9 cellular contexts compared by ENCODE assay signal in genomic region chr5:15844871-15845270, GRCh38.
"Had no signal": no experiment of that assay in that cellular context is flagged by ENCODE, and none has a peak within 500 bp of the region (broad histone marks: within the 10 kb centered on the region; RNA-seq: fewer than 3 reads in every experiment).

No MANE protein-coding gene starts in this region.

- H3K4me3 Mint-ChIP-seq: GM23338, H9 had no signal

- DNase-seq: H9, HCEC 1CT, IMR-90, KG1 had no signal

- H3K27ac ChIP-seq: HL-60 had no signal

- FAIRE-seq: H1, H54, K562 had no signal

- ATAC-seq: GM23338, K562 had no signal

- H3K27ac Mint-ChIP-seq: GM23338, H9 had no signal
